In the genomic region with DNA sequence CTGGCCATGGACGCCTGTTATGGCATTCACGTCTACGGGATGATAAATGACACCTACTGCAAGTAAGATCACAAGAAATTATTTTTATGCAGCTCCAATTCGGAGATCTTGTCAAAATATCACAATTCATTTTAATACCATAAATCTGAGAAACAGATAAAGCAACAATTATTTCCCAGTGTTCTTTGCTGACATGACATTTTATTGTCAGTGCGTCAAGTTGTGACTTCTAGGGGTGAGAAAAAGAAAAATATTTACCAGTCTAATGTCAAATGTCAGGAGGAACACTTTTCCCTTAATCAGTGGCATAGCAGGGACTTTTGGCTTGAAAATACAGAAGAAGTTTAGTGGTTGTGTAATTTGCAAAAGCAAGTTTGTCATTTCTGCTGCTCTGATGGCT, we compare ENCODE assay signal across 32 cellular contexts.
"Had no signal": no experiment of that assay in that cellular context is flagged by ENCODE, and none has a peak within 500 bp of the region (broad histone marks: within the 10 kb centered on the region; RNA-seq: fewer than 3 reads in every experiment).

No MANE protein-coding gene starts in this region.

- H3K27ac Mint-ChIP-seq: natural killer cell treated with Interleukin-12 subunit alpha and Interleukin-12 subunit beta and Interleukin-15 and Interleukin-18, amount 100 ng/mL, for 72 hours; nephron progenitor cell; neural progenitor cell; progenitor cell of endocrine pancreas; stimulated activated memory B cell treated with anti-CD40 and anti-IgM and Interleukin-4, amounts not matched to agents 10 μg/mL and 1 μg/mL and 100 μg/mL, for 72 hours; stimulated activated naive CD8-positive, alpha-beta T cell treated with anti-CD3 and anti-CD28 coated beads, Interleukin-15, amount 100 ng/mL, for 72 hours; type B pancreatic cell had no signal

- H2AFZ ChIP-seq: neural progenitor cell, parathyroid adenoma had no signal

- H3K9ac ChIP-seq: neural progenitor cell, parathyroid adenoma had no signal

- H3K4me3 Mint-ChIP-seq: naive thymus-derived CD8-positive, alpha-beta T cell; natural killer cell treated with Interleukin-12 subunit alpha and Interleukin-12 subunit beta and Interleukin-15 and Interleukin-18, amount 100 ng/mL, for 72 hours; nephron progenitor cell; neural progenitor cell; stimulated activated memory B cell treated with anti-CD40 and anti-IgM and Interleukin-4, amounts not matched to agents 10 μg/mL and 1 μg/mL and 100 μg/mL, for 72 hours; stimulated activated naive CD8-positive, alpha-beta T cell treated with anti-CD3 and anti-CD28 coated beads, Interleukin-15, amount 100 ng/mL, for 72 hours; type B pancreatic cell had no signal

- H3K27ac ChIP-seq: neural progenitor cell, ovary, parathyroid adenoma, psoas muscle, skin epidermis, spleen, suprapubic skin, testis, tibial artery, transverse colon, upper lobe of right lung, uterus had no signal

- H3K9me3 Mint-ChIP-seq: nephron progenitor cell, neural progenitor cell, type B pancreatic cell had no signal

- H3K4me2 ChIP-seq: neural progenitor cell, smooth muscle cell had no signal

- ATAC-seq: naive thymus-derived CD8-positive, alpha-beta T cell; natural killer cell treated with Interleukin-12 subunit alpha and Interleukin-12 subunit beta and Interleukin-15 and Interleukin-18, amount 100 ng/mL, for 72 hours; psoas muscle; right cardiac atrium; sciatic nerve; stimulated activated memory B cell treated with anti-CD40 and anti-IgM and Interleukin-4, amounts not matched to agents 10 μg/mL and 1 μg/mL and 100 μg/mL, for 72 hours; stimulated activated naive CD8-positive, alpha-beta T cell treated with anti-CD3 and anti-CD28 coated beads, Interleukin-15, amount 100 ng/mL, for 72 hours; stimulated activated naive CD8-positive, alpha-beta T cell treated with anti-CD3 and anti-CD28 coated beads, Interleukin-15, Interleukin-2, amounts not matched to agents 100 U/mL and 50 U/mL, for 24 hours; upper lobe of right lung had no signal

- H3K27me3 ChIP-seq: neural progenitor cell, ovary, spleen, suprapubic skin, testis, tibial artery, transverse colon, upper lobe of right lung, uterus had no signal

- H3K36me3 Mint-ChIP-seq: natural killer cell treated with Interleukin-12 subunit alpha and Interleukin-12 subunit beta and Interleukin-15 and Interleukin-18, amount 100 ng/mL, for 72 hours had no signal

- DNase-seq: naive thymus-derived CD8-positive, alpha-beta T cell; nephron progenitor cell; occipital lobe; ovary; posterior cingulate gyrus; psoas muscle; right cardiac atrium; spleen; stimulated activated CD4-positive, alpha-beta T cell treated with anti-CD3 and anti-CD28 coated beads, Interleukin-12 subunit alpha, Interleukin-12 subunit beta, amount 100 ng/mL, for 4 hours; stimulated activated CD4-positive, alpha-beta T cell treated with anti-CD3 and anti-CD28 coated beads, Interleukin-1b, Interleukin-23, amount 100 ng/mL, for 48 hours; stimulated activated CD4-positive, alpha-beta T cell treated with anti-CD3 and anti-CD28 coated beads, Interleukin-4, amount 100 ng/mL, for 1 hour; stimulated activated CD4-positive, alpha-beta T cell treated with anti-CD3 and anti-CD28 coated beads, Interleukin-4, amount 100 ng/mL, for 4 hours; stimulated activated CD8-positive, alpha-beta memory T cell treated with anti-CD3 and anti-CD28 coated beads, Interleukin-4, amount 100 ng/mL, for 48 hours; stimulated activated naive CD4-positive, alpha-beta T cell; stimulated activated naive CD8-positive, alpha-beta T cell treated with anti-CD3 and anti-CD28 coated beads, Interleukin-15, amount 100 ng/mL, for 72 hours; stimulated activated naive CD8-positive, alpha-beta T cell treated with anti-CD3 and anti-CD28 coated beads, Interleukin-15, Interleukin-2, amounts not matched to agents 100 U/mL and 50 U/mL, for 24 hours; substantia nigra; testis; tibial artery; transverse colon; upper lobe of right lung; uterus had no signal

- H3K4me1 ChIP-seq: parathyroid adenoma, psoas muscle, spleen, suprapubic skin, testis, tibial artery, transverse colon, upper lobe of right lung, uterus had no signal

- H3K4me3 ChIP-seq: neural progenitor cell, ovary, psoas muscle, skin epidermis, smooth muscle cell, spleen, suprapubic skin, testis, tibial artery, transverse colon, upper lobe of right lung, uterus had no signal

- H3K79me2 ChIP-seq: parathyroid adenoma had no signal

- H3K36me3 ChIP-seq: neural progenitor cell, ovary, suprapubic skin, tibial artery, transverse colon, upper lobe of right lung, uterus had no signal

- H3K27me3 Mint-ChIP-seq: naive thymus-derived CD8-positive, alpha-beta T cell; natural killer cell treated with Interleukin-12 subunit alpha and Interleukin-12 subunit beta and Interleukin-15 and Interleukin-18, amount 100 ng/mL, for 72 hours; progenitor cell of endocrine pancreas; stimulated activated memory B cell treated with anti-CD40 and anti-IgM and Interleukin-4, amounts not matched to agents 10 μg/mL and 1 μg/mL and 100 μg/mL, for 72 hours; stimulated activated naive CD8-positive, alpha-beta T cell treated with anti-CD3 and anti-CD28 coated beads, Interleukin-15, amount 100 ng/mL, for 72 hours; type B pancreatic cell had no signal

- H3K4me1 Mint-ChIP-seq: naive thymus-derived CD8-positive, alpha-beta T cell; stimulated activated memory B cell treated with anti-CD40 and anti-IgM and Interleukin-4, amounts not matched to agents 10 μg/mL and 1 μg/mL and 100 μg/mL, for 72 hours; stimulated activated naive CD8-positive, alpha-beta T cell treated with anti-CD3 and anti-CD28 coated beads, Interleukin-15, amount 100 ng/mL, for 72 hours had no signal

- H3K9me3 ChIP-seq: ovary, psoas muscle, spleen, suprapubic skin, testis, tibial artery, transverse colon, upper lobe of right lung, uterus had no signal
